Comparison of ENCODE assay signal across 1 cellular context in the genomic region with DNA sequence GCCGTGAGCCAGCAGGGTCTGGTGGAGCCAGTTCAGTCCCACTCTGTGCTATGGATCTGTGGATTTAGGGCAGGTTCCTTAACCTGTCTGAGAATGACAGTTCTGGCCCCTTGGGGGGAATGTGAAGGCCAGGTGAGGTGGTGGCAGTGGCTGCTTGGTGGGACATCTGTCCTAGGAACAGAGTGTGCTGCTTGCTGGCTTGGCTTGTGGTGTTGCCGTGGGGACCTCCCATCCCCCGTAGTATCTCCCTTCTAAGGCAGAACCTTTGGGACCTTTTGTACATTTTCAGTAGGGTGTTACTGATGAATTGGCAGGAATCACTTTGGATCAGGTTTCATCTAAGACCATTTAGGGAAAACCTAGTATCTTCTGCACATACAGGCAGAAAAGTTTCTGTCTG.
TF ChIP-seq lines count a peak whose summit lies in the region.

No MANE protein-coding gene starts in this region.

TF ChIP-seq in H1, 55 proteins besides CTCF, POLR2A, EP300 and RAD21:
- TF ChIP-seq HDAC2 (IDR thresholded peaks at IDR 0.05; ENCODE audit: borderline replicate concordance in 1 of 2, low read depth in 2 of 2, low read length in 2 of 2) (no peak), TAF7 (optimal IDR thresholded peaks at IDR 0.05; ENCODE audit: borderline replicate concordance, low read depth, low read length) (no peak), GTF2F1 (IDR thresholded peaks at IDR 0.05; ENCODE audit: borderline replicate concordance, low read depth, low read length) (no peak), CBX5 (IDR thresholded peaks at IDR 0.05; ENCODE audit: low read depth, low read length) (no peak), NRF1 (IDR thresholded peaks at IDR 0.05; ENCODE audit: low read depth, low read length) (no peak), CREB1 (IDR thresholded peaks at IDR 0.05) (no peak), BCL11A (IDR thresholded peaks at IDR 0.05; ENCODE audit: low read depth in 2 of 2, low read length in 2 of 2) (no peak), EZH2 (IDR thresholded peaks at IDR 0.05; ENCODE audit: low read depth, low read length, severe bottlenecking) (no peak), KDM4A (IDR thresholded peaks at IDR 0.05; ENCODE audit: low read depth, low read length, severe bottlenecking) (no peak), CTBP2 (IDR thresholded peaks at IDR 0.05; ENCODE audit: borderline replicate concordance, insufficient read depth, insufficient read length, low read length) (no peak), RFX5 (IDR thresholded peaks at IDR 0.05; ENCODE audit: borderline replicate concordance, low read depth, low read length) (no peak), KDM5A (IDR thresholded peaks at IDR 0.05; ENCODE audit: low read length) (no peak), TCF12 (IDR thresholded peaks at IDR 0.05; ENCODE audit: low read depth, low read length) (no peak)
- TF ChIP-seq, protein P1, sequence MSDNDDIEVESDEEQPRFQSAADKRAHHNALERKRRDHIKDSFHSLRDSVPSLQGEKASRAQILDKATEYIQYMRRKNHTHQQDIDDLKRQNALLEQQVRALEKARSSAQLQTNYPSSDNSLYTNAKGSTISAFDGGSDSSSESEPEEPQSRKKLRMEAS (IDR thresholded peaks at IDR 0.05) = no peak
